ENCODE assay signal across 1 cellular context in the genomic region with DNA sequence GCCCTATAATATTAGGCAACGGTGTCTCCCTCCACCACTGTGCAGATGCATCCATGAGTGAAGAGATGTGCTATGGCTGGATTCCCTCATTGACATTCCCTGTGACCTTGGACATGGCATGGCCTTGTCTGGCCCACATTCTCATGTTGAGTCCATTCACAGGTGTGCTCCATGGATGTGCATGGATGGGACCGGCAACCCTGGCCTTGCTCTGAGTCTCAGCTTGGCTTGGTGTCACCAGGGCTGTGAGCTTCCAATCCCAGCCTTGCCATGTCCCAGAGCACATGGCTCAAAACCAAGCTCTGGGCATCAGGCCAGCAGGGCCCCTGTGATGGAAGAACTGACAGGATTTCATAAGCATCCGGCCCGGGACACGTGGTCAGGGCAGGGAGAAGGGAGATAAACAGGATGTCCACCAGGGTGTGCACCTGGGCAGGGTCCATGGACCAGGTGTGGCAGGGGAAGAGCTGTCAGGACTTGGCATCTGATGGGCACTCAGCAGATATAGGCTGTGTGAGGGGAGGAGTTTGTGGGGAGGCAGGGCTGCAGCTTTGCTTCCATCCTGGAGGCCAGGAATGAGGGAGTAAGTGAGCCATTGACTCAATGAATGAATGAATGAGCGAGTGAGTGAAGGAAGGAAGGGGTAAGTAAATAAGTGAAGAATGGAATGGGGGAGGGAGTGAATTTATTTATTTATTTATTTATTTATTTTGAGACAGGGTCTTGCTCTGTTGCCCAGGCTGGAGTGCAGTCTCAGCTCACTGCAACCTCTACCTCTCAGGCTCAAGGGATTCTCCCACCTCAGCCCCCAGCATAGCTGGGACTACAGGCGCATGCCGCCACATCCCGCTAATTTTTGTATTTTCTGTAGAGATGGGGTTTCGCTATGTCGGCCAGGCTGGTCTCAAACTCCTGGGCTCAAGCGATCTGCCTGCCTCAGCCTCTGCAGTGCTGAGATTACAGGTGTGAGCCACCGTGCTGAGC.
TF ChIP-seq lines count a peak whose summit lies in the region.

No MANE protein-coding gene starts in this region.

TF ChIP-seq in HepG2, 621 proteins besides CTCF, POLR2A, EP300 and RAD21 (continued from another document and continues in another):
- peak; percentile 98; the same call in 1 of the 2 replicates for TF ChIP-seq NFKB2 (CRISPR knock-in tag; IDR thresholded peaks at IDR 0.05; ENCODE audit: borderline replicate concordance)
- TF ChIP-seq LRRFIP1 (CRISPR knock-in tag; conservative IDR thresholded peaks at IDR 0.05), result peak; percentile 85
- peak; percentile 95 for TF ChIP-seq SALL2 (CRISPR knock-in tag; IDR thresholded peaks at IDR 0.05)
- TF ChIP-seq SNAPC2 (CRISPR knock-in tag; IDR thresholded peaks at IDR 0.05), result peak; percentile 91; the same call in 1 of the 2 replicates
- TF ChIP-seq RFX1 (IDR thresholded peaks at IDR 0.05), result no peak
- TF ChIP-seq, protein P1, sequence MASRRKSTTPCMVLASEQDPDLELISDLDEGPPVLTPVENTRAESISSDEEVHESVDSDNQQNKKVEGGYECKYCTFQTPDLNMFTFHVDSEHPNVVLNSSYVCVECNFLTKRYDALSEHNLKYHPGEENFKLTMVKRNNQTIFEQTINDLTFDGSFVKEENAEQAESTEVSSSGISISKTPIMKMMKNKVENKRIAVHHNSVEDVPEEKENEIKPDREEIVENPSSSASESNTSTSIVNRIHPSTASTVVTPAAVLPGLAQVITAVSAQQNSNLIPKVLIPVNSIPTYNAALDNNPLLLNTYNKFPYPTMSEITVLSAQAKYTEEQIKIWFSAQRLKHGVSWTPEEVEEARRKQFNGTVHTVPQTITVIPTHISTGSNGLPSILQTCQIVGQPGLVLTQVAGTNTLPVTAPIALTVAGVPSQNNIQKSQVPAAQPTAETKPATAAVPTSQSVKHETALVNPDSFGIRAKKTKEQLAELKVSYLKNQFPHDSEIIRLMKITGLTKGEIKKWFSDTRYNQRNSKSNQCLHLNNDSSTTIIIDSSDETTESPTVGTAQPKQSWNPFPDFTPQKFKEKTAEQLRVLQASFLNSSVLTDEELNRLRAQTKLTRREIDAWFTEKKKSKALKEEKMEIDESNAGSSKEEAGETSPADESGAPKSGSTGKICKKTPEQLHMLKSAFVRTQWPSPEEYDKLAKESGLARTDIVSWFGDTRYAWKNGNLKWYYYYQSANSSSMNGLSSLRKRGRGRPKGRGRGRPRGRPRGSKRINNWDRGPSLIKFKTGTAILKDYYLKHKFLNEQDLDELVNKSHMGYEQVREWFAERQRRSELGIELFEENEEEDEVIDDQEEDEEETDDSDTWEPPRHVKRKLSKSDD (CRISPR knock-in tag; IDR thresholded peaks at IDR 0.05; ENCODE audit: low read depth), result peak; percentile 91
- no peak for TF ChIP-seq FIP1L1 (IDR thresholded peaks at IDR 0.05; ENCODE audit: borderline replicate concordance, insufficient read depth, low read depth, low read length)
- TF ChIP-seq GABPB1 (CRISPR knock-in tag; IDR thresholded peaks at IDR 0.05), result peak; percentile 95
- TF ChIP-seq ZNF256 (CRISPR knock-in tag; conservative IDR thresholded peaks at IDR 0.05), result no peak
- TF ChIP-seq NR2F1 (CRISPR knock-in tag; IDR thresholded peaks at IDR 0.05), result peak; percentile 48 to 61; a peak in 3 of 4 replicates
- TF ChIP-seq ZNF800 (CRISPR knock-in tag; IDR thresholded peaks at IDR 0.05), result peak; percentile 94
- TF ChIP-seq ZNF550 (CRISPR knock-in tag; IDR thresholded peaks at IDR 0.05; ENCODE audit: borderline replicate concordance), result peak; percentile 99
- TF ChIP-seq, protein P2, sequence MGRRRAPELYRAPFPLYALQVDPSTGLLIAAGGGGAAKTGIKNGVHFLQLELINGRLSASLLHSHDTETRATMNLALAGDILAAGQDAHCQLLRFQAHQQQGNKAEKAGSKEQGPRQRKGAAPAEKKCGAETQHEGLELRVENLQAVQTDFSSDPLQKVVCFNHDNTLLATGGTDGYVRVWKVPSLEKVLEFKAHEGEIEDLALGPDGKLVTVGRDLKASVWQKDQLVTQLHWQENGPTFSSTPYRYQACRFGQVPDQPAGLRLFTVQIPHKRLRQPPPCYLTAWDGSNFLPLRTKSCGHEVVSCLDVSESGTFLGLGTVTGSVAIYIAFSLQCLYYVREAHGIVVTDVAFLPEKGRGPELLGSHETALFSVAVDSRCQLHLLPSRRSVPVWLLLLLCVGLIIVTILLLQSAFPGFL (CRISPR knock-in tag; IDR thresholded peaks at IDR 0.05), result no peak
- 0 out of 2 replicates have a peak, but pooled peaks have one; percentile 27 for TF ChIP-seq SNAPC5 (CRISPR knock-in tag; IDR thresholded peaks at IDR 0.05; ENCODE audit: borderline replicate concordance)
- peak; percentile 94; the same call in 1 of the 2 replicates for TF ChIP-seq HOXA5 (CRISPR knock-in tag; IDR thresholded peaks at IDR 0.05)
- TF ChIP-seq, protein P3, sequence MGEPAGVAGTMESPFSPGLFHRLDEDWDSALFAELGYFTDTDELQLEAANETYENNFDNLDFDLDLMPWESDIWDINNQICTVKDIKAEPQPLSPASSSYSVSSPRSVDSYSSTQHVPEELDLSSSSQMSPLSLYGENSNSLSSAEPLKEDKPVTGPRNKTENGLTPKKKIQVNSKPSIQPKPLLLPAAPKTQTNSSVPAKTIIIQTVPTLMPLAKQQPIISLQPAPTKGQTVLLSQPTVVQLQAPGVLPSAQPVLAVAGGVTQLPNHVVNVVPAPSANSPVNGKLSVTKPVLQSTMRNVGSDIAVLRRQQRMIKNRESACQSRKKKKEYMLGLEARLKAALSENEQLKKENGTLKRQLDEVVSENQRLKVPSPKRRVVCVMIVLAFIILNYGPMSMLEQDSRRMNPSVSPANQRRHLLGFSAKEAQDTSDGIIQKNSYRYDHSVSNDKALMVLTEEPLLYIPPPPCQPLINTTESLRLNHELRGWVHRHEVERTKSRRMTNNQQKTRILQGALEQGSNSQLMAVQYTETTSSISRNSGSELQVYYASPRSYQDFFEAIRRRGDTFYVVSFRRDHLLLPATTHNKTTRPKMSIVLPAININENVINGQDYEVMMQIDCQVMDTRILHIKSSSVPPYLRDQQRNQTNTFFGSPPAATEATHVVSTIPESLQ (CRISPR knock-in tag; conservative IDR thresholded peaks at IDR 0.05), result peak; percentile 99
- TF ChIP-seq ATAD3A (CRISPR knock-in tag; IDR thresholded peaks at IDR 0.05), result 0 out of 2 replicates have a peak, but pooled peaks have one; percentile 41
- TF ChIP-seq KDM1A (CRISPR knock-in tag; IDR thresholded peaks at IDR 0.05), result peak; percentile 89
- peak; percentile 99 for TF ChIP-seq JARID2 (CRISPR knock-in tag; IDR thresholded peaks at IDR 0.05; ENCODE audit: insufficient replicate concordance)
- TF ChIP-seq ZNF792 (CRISPR knock-in tag; IDR thresholded peaks at IDR 0.05), result peak; percentile 100
- TF ChIP-seq ZNF10 (CRISPR knock-in tag; IDR thresholded peaks at IDR 0.05; ENCODE audit: borderline replicate concordance, low read depth), result peak; percentile 97; the same call in 1 of the 2 replicates
- TF ChIP-seq, protein P4, sequence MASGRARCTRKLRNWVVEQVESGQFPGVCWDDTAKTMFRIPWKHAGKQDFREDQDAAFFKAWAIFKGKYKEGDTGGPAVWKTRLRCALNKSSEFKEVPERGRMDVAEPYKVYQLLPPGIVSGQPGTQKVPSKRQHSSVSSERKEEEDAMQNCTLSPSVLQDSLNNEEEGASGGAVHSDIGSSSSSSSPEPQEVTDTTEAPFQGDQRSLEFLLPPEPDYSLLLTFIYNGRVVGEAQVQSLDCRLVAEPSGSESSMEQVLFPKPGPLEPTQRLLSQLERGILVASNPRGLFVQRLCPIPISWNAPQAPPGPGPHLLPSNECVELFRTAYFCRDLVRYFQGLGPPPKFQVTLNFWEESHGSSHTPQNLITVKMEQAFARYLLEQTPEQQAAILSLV (CRISPR knock-in tag; IDR thresholded peaks at IDR 0.05; ENCODE audit: borderline replicate concordance), result peak; percentile 97
- no peak for TF ChIP-seq REST (IDR thresholded peaks at IDR 0.05; ENCODE audit: borderline replicate concordance in 1 of 2, low read depth in 1 of 2, low read length in 2 of 2)
- TF ChIP-seq FOSL2 (CRISPR knock-in tag; IDR thresholded peaks at IDR 0.05), result peak; percentile 94
- TF ChIP-seq CREB1 (IDR thresholded peaks at IDR 0.05), result peak; percentile 44; the same call in 1 of the 2 replicates
- no peak for TF ChIP-seq CREB1 (CRISPR knock-in tag; IDR thresholded peaks at IDR 0.05)
- peak; percentile 98 for TF ChIP-seq ZFP36L2 (CRISPR knock-in tag; IDR thresholded peaks at IDR 0.05)
- TF ChIP-seq CBFB (CRISPR knock-in tag; IDR thresholded peaks at IDR 0.05), result peak; percentile 96
- TF ChIP-seq TFE3 (CRISPR knock-in tag; IDR thresholded peaks at IDR 0.05), result peak; percentile 99
- no peak; the same call in 1 of the 2 replicates for TF ChIP-seq ATF5 (CRISPR knock-in tag; IDR thresholded peaks at IDR 0.05; ENCODE audit: low read depth)
- TF ChIP-seq ZNF121 (CRISPR knock-in tag; IDR thresholded peaks at IDR 0.05), result peak; percentile 80
